1 cellular context compared by ENCODE assay signal in genomic region chr12:48716493-48717251, GRCh38.
TF ChIP-seq lines count a peak whose summit lies in the region.

Gene CCNT1, minus strand, starts transcription at chr12:48716707. Its CDS starts 32 bp downstream, at chr12:48716675.

TF ChIP-seq in WTC11, 78 proteins besides CTCF, POLR2A, EP300 and RAD21 (continued from another document):
- TF ChIP-seq SMAD4 (CRISPR knock-in tag; IDR thresholded peaks at IDR 0.05), result 0 out of 2 replicates have a peak, but pooled peaks have one; percentile 49
- TF ChIP-seq, protein P1, sequence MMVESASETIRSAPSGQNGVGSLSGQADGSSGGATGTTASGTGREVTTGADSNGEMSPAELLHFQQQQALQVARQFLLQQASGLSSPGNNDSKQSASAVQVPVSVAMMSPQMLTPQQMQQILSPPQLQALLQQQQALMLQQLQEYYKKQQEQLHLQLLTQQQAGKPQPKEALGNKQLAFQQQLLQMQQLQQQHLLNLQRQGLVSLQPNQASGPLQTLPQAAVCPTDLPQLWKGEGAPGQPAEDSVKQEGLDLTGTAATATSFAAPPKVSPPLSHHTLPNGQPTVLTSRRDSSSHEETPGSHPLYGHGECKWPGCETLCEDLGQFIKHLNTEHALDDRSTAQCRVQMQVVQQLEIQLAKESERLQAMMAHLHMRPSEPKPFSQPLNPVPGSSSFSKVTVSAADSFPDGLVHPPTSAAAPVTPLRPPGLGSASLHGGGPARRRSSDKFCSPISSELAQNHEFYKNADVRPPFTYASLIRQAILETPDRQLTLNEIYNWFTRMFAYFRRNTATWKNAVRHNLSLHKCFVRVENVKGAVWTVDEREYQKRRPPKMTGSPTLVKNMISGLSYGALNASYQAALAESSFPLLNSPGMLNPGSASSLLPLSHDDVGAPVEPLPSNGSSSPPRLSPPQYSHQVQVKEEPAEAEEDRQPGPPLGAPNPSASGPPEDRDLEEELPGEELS (CRISPR knock-in tag; IDR thresholded peaks at IDR 0.05), result peak; percentile 40
- TF ChIP-seq SP1 (CRISPR knock-in tag; conservative IDR thresholded peaks at IDR 0.05), result peak; percentile 84
- no peak for TF ChIP-seq ZNF232 (CRISPR knock-in tag; IDR thresholded peaks at IDR 0.05)
- TF ChIP-seq, protein P2, sequence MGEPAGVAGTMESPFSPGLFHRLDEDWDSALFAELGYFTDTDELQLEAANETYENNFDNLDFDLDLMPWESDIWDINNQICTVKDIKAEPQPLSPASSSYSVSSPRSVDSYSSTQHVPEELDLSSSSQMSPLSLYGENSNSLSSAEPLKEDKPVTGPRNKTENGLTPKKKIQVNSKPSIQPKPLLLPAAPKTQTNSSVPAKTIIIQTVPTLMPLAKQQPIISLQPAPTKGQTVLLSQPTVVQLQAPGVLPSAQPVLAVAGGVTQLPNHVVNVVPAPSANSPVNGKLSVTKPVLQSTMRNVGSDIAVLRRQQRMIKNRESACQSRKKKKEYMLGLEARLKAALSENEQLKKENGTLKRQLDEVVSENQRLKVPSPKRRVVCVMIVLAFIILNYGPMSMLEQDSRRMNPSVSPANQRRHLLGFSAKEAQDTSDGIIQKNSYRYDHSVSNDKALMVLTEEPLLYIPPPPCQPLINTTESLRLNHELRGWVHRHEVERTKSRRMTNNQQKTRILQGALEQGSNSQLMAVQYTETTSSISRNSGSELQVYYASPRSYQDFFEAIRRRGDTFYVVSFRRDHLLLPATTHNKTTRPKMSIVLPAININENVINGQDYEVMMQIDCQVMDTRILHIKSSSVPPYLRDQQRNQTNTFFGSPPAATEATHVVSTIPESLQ (CRISPR knock-in tag; IDR thresholded peaks at IDR 0.05), result no peak
- TF ChIP-seq, protein P3, sequence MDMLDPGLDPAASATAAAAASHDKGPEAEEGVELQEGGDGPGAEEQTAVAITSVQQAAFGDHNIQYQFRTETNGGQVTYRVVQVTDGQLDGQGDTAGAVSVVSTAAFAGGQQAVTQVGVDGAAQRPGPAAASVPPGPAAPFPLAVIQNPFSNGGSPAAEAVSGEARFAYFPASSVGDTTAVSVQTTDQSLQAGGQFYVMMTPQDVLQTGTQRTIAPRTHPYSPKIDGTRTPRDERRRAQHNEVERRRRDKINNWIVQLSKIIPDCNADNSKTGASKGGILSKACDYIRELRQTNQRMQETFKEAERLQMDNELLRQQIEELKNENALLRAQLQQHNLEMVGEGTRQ (CRISPR knock-in tag; IDR thresholded peaks at IDR 0.05), result peak; percentile 99
- TF ChIP-seq CREB1 (CRISPR knock-in tag; IDR thresholded peaks at IDR 0.05), result peak; percentile 33; the same call in 1 of the 2 replicates
- no peak for TF ChIP-seq SOX15 (CRISPR knock-in tag; IDR thresholded peaks at IDR 0.05)
- TF ChIP-seq TEAD1 (CRISPR knock-in tag; IDR thresholded peaks at IDR 0.05), result 0 out of 2 replicates have a peak, but pooled peaks have one; percentile 12
- no peak for TF ChIP-seq IRF1 (CRISPR knock-in tag; IDR thresholded peaks at IDR 0.05)
- TF ChIP-seq KAT7 (CRISPR knock-in tag; IDR thresholded peaks at IDR 0.05; ENCODE audit: borderline replicate concordance), result no peak; the same call in 1 of the 2 replicates
- TF ChIP-seq ZNF121 (CRISPR knock-in tag; IDR thresholded peaks at IDR 0.05), result no peak
- TF ChIP-seq ZNF263 (CRISPR knock-in tag; IDR thresholded peaks at IDR 0.05; ENCODE audit: low read depth), result no peak
- TF ChIP-seq, protein P4, sequence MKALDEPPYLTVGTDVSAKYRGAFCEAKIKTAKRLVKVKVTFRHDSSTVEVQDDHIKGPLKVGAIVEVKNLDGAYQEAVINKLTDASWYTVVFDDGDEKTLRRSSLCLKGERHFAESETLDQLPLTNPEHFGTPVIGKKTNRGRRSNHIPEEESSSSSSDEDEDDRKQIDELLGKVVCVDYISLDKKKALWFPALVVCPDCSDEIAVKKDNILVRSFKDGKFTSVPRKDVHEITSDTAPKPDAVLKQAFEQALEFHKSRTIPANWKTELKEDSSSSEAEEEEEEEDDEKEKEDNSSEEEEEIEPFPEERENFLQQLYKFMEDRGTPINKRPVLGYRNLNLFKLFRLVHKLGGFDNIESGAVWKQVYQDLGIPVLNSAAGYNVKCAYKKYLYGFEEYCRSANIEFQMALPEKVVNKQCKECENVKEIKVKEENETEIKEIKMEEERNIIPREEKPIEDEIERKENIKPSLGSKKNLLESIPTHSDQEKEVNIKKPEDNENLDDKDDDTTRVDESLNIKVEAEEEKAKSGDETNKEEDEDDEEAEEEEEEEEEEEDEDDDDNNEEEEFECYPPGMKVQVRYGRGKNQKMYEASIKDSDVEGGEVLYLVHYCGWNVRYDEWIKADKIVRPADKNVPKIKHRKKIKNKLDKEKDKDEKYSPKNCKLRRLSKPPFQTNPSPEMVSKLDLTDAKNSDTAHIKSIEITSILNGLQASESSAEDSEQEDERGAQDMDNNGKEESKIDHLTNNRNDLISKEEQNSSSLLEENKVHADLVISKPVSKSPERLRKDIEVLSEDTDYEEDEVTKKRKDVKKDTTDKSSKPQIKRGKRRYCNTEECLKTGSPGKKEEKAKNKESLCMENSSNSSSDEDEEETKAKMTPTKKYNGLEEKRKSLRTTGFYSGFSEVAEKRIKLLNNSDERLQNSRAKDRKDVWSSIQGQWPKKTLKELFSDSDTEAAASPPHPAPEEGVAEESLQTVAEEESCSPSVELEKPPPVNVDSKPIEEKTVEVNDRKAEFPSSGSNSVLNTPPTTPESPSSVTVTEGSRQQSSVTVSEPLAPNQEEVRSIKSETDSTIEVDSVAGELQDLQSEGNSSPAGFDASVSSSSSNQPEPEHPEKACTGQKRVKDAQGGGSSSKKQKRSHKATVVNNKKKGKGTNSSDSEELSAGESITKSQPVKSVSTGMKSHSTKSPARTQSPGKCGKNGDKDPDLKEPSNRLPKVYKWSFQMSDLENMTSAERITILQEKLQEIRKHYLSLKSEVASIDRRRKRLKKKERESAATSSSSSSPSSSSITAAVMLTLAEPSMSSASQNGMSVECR (CRISPR knock-in tag; IDR thresholded peaks at IDR 0.05; ENCODE audit: borderline replicate concordance), result peak; percentile 90
- no peak; the same call in 1 of the 2 replicates for TF ChIP-seq TEAD4 (CRISPR knock-in tag; IDR thresholded peaks at IDR 0.05)
- TF ChIP-seq NR3C1 (CRISPR knock-in tag; conservative IDR thresholded peaks at IDR 0.05; ENCODE audit: low read depth), result no peak
- no peak for TF ChIP-seq HMGA2 (CRISPR knock-in tag; IDR thresholded peaks at IDR 0.05)
- peak; percentile 86 for TF ChIP-seq MYBL2 (CRISPR knock-in tag; IDR thresholded peaks at IDR 0.05)
- peak; percentile 52; the same call in 1 of the 2 replicates for TF ChIP-seq HMGXB4 (CRISPR knock-in tag; IDR thresholded peaks at IDR 0.05)
- no peak for TF ChIP-seq NFATC4 (CRISPR knock-in tag; IDR thresholded peaks at IDR 0.05)
- TF ChIP-seq, protein P5, sequence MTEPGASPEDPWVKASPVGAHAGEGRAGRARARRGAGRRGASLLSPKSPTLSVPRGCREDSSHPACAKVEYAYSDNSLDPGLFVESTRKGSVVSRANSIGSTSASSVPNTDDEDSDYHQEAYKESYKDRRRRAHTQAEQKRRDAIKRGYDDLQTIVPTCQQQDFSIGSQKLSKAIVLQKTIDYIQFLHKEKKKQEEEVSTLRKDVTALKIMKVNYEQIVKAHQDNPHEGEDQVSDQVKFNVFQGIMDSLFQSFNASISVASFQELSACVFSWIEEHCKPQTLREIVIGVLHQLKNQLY (CRISPR knock-in tag; IDR thresholded peaks at IDR 0.05), result no peak
- no peak for TF ChIP-seq ZNF423 (CRISPR knock-in tag; IDR thresholded peaks at IDR 0.05)
- TF ChIP-seq MAX (CRISPR knock-in tag; IDR thresholded peaks at IDR 0.05), result peak; percentile 90
- TF ChIP-seq PRRX2 (CRISPR knock-in tag; IDR thresholded peaks at IDR 0.05), result 0 out of 2 replicates have a peak, but pooled peaks have one; percentile 46
- TF ChIP-seq ATF1 (CRISPR knock-in tag; IDR thresholded peaks at IDR 0.05), result peak; percentile 68; the same call in 1 of the 2 replicates
- no peak for TF ChIP-seq STAT6 (CRISPR knock-in tag; conservative IDR thresholded peaks at IDR 0.05; ENCODE audit: low read depth)
- peak; percentile 48; the same call in 1 of the 2 replicates for TF ChIP-seq NFE2L1 (CRISPR knock-in tag; IDR thresholded peaks at IDR 0.05)
- TF ChIP-seq, protein P6, sequence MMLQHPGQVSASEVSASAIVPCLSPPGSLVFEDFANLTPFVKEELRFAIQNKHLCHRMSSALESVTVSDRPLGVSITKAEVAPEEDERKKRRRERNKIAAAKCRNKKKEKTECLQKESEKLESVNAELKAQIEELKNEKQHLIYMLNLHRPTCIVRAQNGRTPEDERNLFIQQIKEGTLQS (CRISPR knock-in tag; conservative IDR thresholded peaks at IDR 0.05), result no peak
- TF ChIP-seq CBFB (CRISPR knock-in tag; IDR thresholded peaks at IDR 0.05; ENCODE audit: low read depth), result no peak
- TF ChIP-seq, protein P7, sequence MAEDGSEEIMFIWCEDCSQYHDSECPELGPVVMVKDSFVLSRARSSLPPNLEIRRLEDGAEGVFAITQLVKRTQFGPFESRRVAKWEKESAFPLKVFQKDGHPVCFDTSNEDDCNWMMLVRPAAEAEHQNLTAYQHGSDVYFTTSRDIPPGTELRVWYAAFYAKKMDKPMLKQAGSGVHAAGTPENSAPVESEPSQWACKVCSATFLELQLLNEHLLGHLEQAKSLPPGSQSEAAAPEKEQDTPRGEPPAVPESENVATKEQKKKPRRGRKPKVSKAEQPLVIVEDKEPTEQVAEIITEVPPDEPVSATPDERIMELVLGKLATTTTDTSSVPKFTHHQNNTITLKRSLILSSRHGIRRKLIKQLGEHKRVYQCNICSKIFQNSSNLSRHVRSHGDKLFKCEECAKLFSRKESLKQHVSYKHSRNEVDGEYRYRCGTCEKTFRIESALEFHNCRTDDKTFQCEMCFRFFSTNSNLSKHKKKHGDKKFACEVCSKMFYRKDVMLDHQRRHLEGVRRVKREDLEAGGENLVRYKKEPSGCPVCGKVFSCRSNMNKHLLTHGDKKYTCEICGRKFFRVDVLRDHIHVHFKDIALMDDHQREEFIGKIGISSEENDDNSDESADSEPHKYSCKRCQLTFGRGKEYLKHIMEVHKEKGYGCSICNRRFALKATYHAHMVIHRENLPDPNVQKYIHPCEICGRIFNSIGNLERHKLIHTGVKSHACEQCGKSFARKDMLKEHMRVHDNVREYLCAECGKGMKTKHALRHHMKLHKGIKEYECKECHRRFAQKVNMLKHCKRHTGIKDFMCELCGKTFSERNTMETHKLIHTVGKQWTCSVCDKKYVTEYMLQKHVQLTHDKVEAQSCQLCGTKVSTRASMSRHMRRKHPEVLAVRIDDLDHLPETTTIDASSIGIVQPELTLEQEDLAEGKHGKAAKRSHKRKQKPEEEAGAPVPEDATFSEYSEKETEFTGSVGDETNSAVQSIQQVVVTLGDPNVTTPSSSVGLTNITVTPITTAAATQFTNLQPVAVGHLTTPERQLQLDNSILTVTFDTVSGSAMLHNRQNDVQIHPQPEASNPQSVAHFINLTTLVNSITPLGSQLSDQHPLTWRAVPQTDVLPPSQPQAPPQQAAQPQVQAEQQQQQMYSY (CRISPR knock-in tag; IDR thresholded peaks at IDR 0.05), result no peak
- no peak for TF ChIP-seq RORB (CRISPR knock-in tag; IDR thresholded peaks at IDR 0.05)
- peak; percentile 9; the same call in 1 of the 2 replicates for TF ChIP-seq NFYB (CRISPR knock-in tag; conservative IDR thresholded peaks at IDR 0.05; ENCODE audit: low read depth)
- peak; percentile 97 for TF ChIP-seq CREM (CRISPR knock-in tag; IDR thresholded peaks at IDR 0.05)
- TF ChIP-seq RELA (CRISPR knock-in tag; IDR thresholded peaks at IDR 0.05; ENCODE audit: borderline replicate concordance), result no peak
